9 cellular contexts compared by ENCODE assay signal in the genomic region with DNA sequence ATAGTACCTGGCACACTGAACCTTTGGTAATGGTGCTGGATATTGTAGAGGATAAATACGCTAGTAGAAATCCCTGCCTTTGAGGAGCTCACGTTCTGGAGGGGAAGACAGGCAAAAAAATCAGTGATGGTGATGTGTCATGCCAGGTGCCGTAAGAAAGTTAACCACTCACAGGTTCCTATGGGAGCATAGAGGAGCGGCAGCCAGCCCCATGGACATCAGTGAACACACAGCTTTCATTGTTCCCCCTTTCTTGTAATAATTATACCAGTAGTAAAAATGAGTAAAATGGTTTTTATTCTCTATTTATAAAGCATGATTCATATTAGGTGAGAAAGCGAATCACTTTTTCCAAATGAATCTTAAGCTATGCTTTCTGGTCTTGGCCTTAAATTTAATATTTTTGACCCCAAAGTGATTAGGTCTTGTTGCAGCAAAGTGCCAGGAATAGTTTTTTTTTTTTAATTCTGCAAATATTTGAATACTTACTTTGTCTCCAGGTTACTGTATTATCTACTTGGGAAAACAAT. TPM values are rescaled to one million over a fixed set of nuclear protein-coding genes. Genes with fewer than 3 reads are reported as not detected.
DNase-seq lines count a peak whose midpoint lies in the region; ATAC-seq and TF ChIP-seq lines count a peak whose summit lies in the region.
"Had no signal": no experiment of that assay in that cellular context is flagged by ENCODE, and none has a peak within 500 bp of the region (broad histone marks: within the 10 kb centered on the region; RNA-seq: fewer than 3 reads in every experiment).

No MANE protein-coding gene starts in this region.

- CTCF ChIA-PET in activated CD8-positive, alpha-beta memory T cell treated with anti-CD3 and anti-CD28 coated beads, Interleukin-2, amount 10 ng/mL, durations not matched to agents 7 days and 5 days (lab: Charles Lee) = interaction anchor here (0.7 to 2.2 kb wide), 8 partner anchors 10 to 1000 kb away, joined by 3 to 7 read pairs (median 4); no protein-coding TSS in a partner anchor

- H3K4me3 ChIP-seq in NB4 (ENCODE audit: low read depth, low read length) = peak overlapping the region; percentile 56

- no peak for DNase-seq in activated CD8-positive, alpha-beta memory T cell treated with anti-CD3 and anti-CD28 coated beads, Interleukin-2, amount 10 ng/mL, durations not matched to agents 7 days and 5 days
- no peak for DNase-seq in activated CD8-positive, alpha-beta memory T cell treated with anti-CD3 and anti-CD28 coated beads for 24 hours
- DNase-seq in NB4 (ENCODE audit: low read depth) = peak; percentile 36
- no peak for DNase-seq in AG20443 (ENCODE audit: low spot score)
- DNase-seq: GOT3 had no signal

- TF ChIP-seq CTCF in NB4 (IDR thresholded peaks at IDR 0.05; ENCODE audit: low read depth, low read length) = no peak

- no peak for TF ChIP-seq POLR2A in NB4 (IDR thresholded peaks at IDR 0.05; ENCODE audit: extremely low read depth, insufficient read length)

- H3K9me3 Mint-ChIP-seq in activated CD8-positive, alpha-beta memory T cell treated with anti-CD3 and anti-CD28 coated beads, Interleukin-2, amount 10 ng/mL, durations not matched to agents 7 days and 5 days (ENCODE audit: low read depth) = no peaks in the 10 kb centered on the region
- H3K9me3 Mint-ChIP-seq in stimulated activated memory B cell treated with anti-CD40 and anti-IgM and Interleukin-4, amounts not matched to agents 10 μg/mL and 1 μg/mL and 100 μg/mL, for 72 hours = no peaks in the 10 kb centered on the region

- H3K27me3 Mint-ChIP-seq in activated CD8-positive, alpha-beta memory T cell treated with anti-CD3 and anti-CD28 coated beads, Interleukin-2, amount 10 ng/mL, durations not matched to agents 7 days and 5 days = no peaks in the 10 kb centered on the region
- no peaks in the 10 kb centered on the region for H3K27me3 Mint-ChIP-seq in stimulated activated memory B cell treated with anti-CD40 and anti-IgM and Interleukin-4, amounts not matched to agents 10 μg/mL and 1 μg/mL and 100 μg/mL, for 72 hours

- H3K4me1 Mint-ChIP-seq in activated CD8-positive, alpha-beta memory T cell treated with anti-CD3 and anti-CD28 coated beads, Interleukin-2, amount 10 ng/mL, durations not matched to agents 7 days and 5 days = peaks cover 24% of the 10 kb centered on the region
- peaks cover 77% of the 10 kb centered on the region for H3K4me1 Mint-ChIP-seq in stimulated activated memory B cell treated with anti-CD40 and anti-IgM and Interleukin-4, amounts not matched to agents 10 μg/mL and 1 μg/mL and 100 μg/mL, for 72 hours

- peak overlapping the region; percentile 1 for H3K4me3 Mint-ChIP-seq in activated CD8-positive, alpha-beta memory T cell treated with anti-CD3 and anti-CD28 coated beads, Interleukin-2, amount 10 ng/mL, durations not matched to agents 7 days and 5 days
- peak overlapping the region; percentile 77 for H3K4me3 Mint-ChIP-seq in stimulated activated memory B cell treated with anti-CD40 and anti-IgM and Interleukin-4, amounts not matched to agents 10 μg/mL and 1 μg/mL and 100 μg/mL, for 72 hours

- no peak for ATAC-seq in activated CD8-positive, alpha-beta memory T cell treated with anti-CD3 and anti-CD28 coated beads, Interleukin-2, amount 10 ng/mL, durations not matched to agents 7 days and 5 days
- peak; percentile 27 for ATAC-seq in GM21723 (IDR thresholded peaks at IDR 0.05; ENCODE audit: unreplicated experiment)
- peak; percentile 70 for ATAC-seq in stimulated activated memory B cell treated with anti-CD40 and anti-IgM and Interleukin-4, amounts not matched to agents 10 μg/mL and 1 μg/mL and 100 μg/mL, for 72 hours
- ATAC-seq in GM21717 (IDR thresholded peaks at IDR 0.05; ENCODE audit: unreplicated experiment) = no peak
- no peak for ATAC-seq in HG03025 (IDR thresholded peaks at IDR 0.05; ENCODE audit: low FRiP score, unreplicated experiment)

- peak overlapping the region; percentile 52 for H3K27ac Mint-ChIP-seq in activated CD8-positive, alpha-beta memory T cell treated with anti-CD3 and anti-CD28 coated beads, Interleukin-2, amount 10 ng/mL, durations not matched to agents 7 days and 5 days
- H3K27ac Mint-ChIP-seq in stimulated activated memory B cell treated with anti-CD40 and anti-IgM and Interleukin-4, amounts not matched to agents 10 μg/mL and 1 μg/mL and 100 μg/mL, for 72 hours = peak overlapping the region; percentile 97

- peaks cover 7% of the 10 kb centered on the region for H3K36me3 Mint-ChIP-seq in activated CD8-positive, alpha-beta memory T cell treated with anti-CD3 and anti-CD28 coated beads, Interleukin-2, amount 10 ng/mL, durations not matched to agents 7 days and 5 days
- H3K36me3 Mint-ChIP-seq in stimulated activated memory B cell treated with anti-CD40 and anti-IgM and Interleukin-4, amounts not matched to agents 10 μg/mL and 1 μg/mL and 100 μg/mL, for 72 hours = peaks cover 24% of the 10 kb centered on the region

RNA-seq across cellular contexts. Expression of gene UVRAG, which starts 57.9 kb away (rescaled TPM):
- 10 to 100 TPM; 17.4 to 25.5 TPM for total RNA-seq in activated CD8-positive, alpha-beta memory T cell treated with anti-CD3 and anti-CD28 coated beads, Interleukin-2, amount 10 ng/mL, durations not matched to agents 7 days and 5 days

Comparison
In these comparisons a context has a peak if more than half of its experiments do, and no peak if none do; other contexts are left out.
1. ATAC-seq: peak in GM21723 (single experiment) and stimulated activated memory B cell treated with anti-CD40 and anti-IgM and Interleukin-4, amounts not matched to agents 10 μg/mL and 1 μg/mL and 100 μg/mL, for 72 hours (single experiment); none in activated CD8-positive, alpha-beta memory T cell treated with anti-CD3 and anti-CD28 coated beads, Interleukin-2, amount 10 ng/mL, durations not matched to agents 7 days and 5 days (single experiment), GM21717 (single experiment) and HG03025 (single experiment).